In genomic region chr11:62771144-62772021, GRCh38 we compare ENCODE assay signal across 8 cellular contexts. TPM values are rescaled to one million over a fixed set of nuclear protein-coding genes. Genes with fewer than 3 reads are reported as not detected.
DNase-seq lines count a peak whose midpoint lies in the region; ATAC-seq and TF ChIP-seq lines count a peak whose summit lies in the region.

TAF6L (plus strand) TSS chr11:62771396; CDS start chr11:62775784, 4,388 bp downstream.

- 0 to 3% methylated on average over 29 to 52 of the region's 60 CpGs for WGBS in GM23248 (ENCODE audit: low coverage in 1 of 2, low lambda C conversion rate in 2 of 2, missing lambda C conversion rate in 2 of 2), 2 experiments

- peaks cover 13% of the 10 kb centered on the region for H3K4me1 Mint-ChIP-seq in activated T-helper 2 cell treated with anti-CD3 and anti-CD28 coated beads, Interferon-gamma antibody, Interleukin-2, Interleukin-4, amounts not matched to agents 10 μg/mL and 5 μg/mL and 100 μg/mL, durations not matched to agents 14 hours and 24 hours and 36 hours (ENCODE audit: low read depth)
- peaks cover 14 to 15% of the 10 kb centered on the region in 2 donors for H3K4me1 Mint-ChIP-seq in natural killer cell treated with Interleukin-12 subunit alpha and Interleukin-12 subunit beta and Interleukin-15 and Interleukin-18, amount 100 ng/mL, for 72 hours (ENCODE audit: low read depth in 2 of 2)

- H4K20me1 ChIP-seq in DOHH2 (ENCODE audit: control insufficient read depth, insufficient read depth, low read depth, low read length): no peaks in the 10 kb centered on the region
- H4K20me1 ChIP-seq in GM23248 (ENCODE audit: insufficient read depth): no peaks in the 10 kb centered on the region

- intact Hi-C loops in activated T-helper 2 cell treated with anti-CD3 and anti-CD28 coated beads, Interferon-gamma antibody, Interleukin-2, Interleukin-4, amounts not matched to agents 10 μg/mL and 5 μg/mL and 100 μg/mL, durations not matched to agents 14 hours and 24 hours and 36 hours (cut with micrococcal nuclease): loop anchor here (1.0 to 5.0 kb wide), 7 partner anchors 10 to 179 kb away; partner anchors contain the start of genes HNRNPUL2, POLR2G, TMEM179B and TUT1

- H3K9me3 Mint-ChIP-seq in activated T-helper 2 cell treated with anti-CD3 and anti-CD28 coated beads, Interferon-gamma antibody, Interleukin-2, Interleukin-4, amounts not matched to agents 10 μg/mL and 5 μg/mL and 100 μg/mL, durations not matched to agents 14 hours and 24 hours and 36 hours: no peaks in the 10 kb centered on the region
- H3K9me3 Mint-ChIP-seq in natural killer cell treated with Interleukin-12 subunit alpha and Interleukin-12 subunit beta and Interleukin-15 and Interleukin-18, amount 100 ng/mL, for 72 hours: no peaks in the 10 kb centered on the region

- H3K4me3 ChIP-seq in DOHH2 (ENCODE audit: low read length) (peak within 1 kb of the TSS; percentile 97), GM23248 (peak within 1 kb of the TSS; percentile 70)

- peak within 1 kb of the TSS; percentile 81 for H3K9ac ChIP-seq in GM23248

- H3K27me3 Mint-ChIP-seq in activated T-helper 2 cell treated with anti-CD3 and anti-CD28 coated beads, Interferon-gamma antibody, Interleukin-2, Interleukin-4, amounts not matched to agents 10 μg/mL and 5 μg/mL and 100 μg/mL, durations not matched to agents 14 hours and 24 hours and 36 hours (ENCODE audit: low read depth): no peaks in the 10 kb centered on the region
- no peaks in the 10 kb centered on the region for H3K27me3 Mint-ChIP-seq in natural killer cell treated with Interleukin-12 subunit alpha and Interleukin-12 subunit beta and Interleukin-15 and Interleukin-18, amount 100 ng/mL, for 72 hours

- H3K27ac ChIP-seq in DOHH2 (ENCODE audit: low read depth, low read length): peak within 1 kb of the TSS; percentile 74
- H3K27ac ChIP-seq in GM23248: peak within 1 kb of the TSS; percentile 82
- peak within 1 kb of the TSS; percentile 97 for H3K27ac ChIP-seq in RWPE1

- H3K27me3 ChIP-seq in DOHH2 (ENCODE audit: control insufficient read depth, low read length) (no peaks in the 10 kb centered on the region), GM23248 (replicated peaks; ENCODE audit: insufficient read depth) (no peaks in the 10 kb centered on the region)

- H3K4me2 ChIP-seq in DOHH2 (ENCODE audit: low read length) (peak within 1 kb of the TSS; percentile 96), GM23248 (ENCODE audit: unreplicated experiment) (peak within 1 kb of the TSS; percentile 79)

- H3K36me3 Mint-ChIP-seq in activated T-helper 2 cell treated with anti-CD3 and anti-CD28 coated beads, Interferon-gamma antibody, Interleukin-2, Interleukin-4, amounts not matched to agents 10 μg/mL and 5 μg/mL and 100 μg/mL, durations not matched to agents 14 hours and 24 hours and 36 hours (ENCODE audit: low read depth): peaks cover 30% of the 10 kb centered on the region
- no peaks in the 10 kb centered on the region for H3K36me3 Mint-ChIP-seq in natural killer cell treated with Interleukin-12 subunit alpha and Interleukin-12 subunit beta and Interleukin-15 and Interleukin-18, amount 100 ng/mL, for 72 hours

- H3F3A ChIP-seq in DOHH2 (ENCODE audit: control insufficient read depth, insufficient read depth) (peaks cover 16% of the 10 kb centered on the region), GM23248 (ENCODE audit: insufficient read depth) (peaks cover 20% of the 10 kb centered on the region)

- TF ChIP-seq CTCF in DOHH2 (IDR thresholded peaks at IDR 0.05; ENCODE audit: low read depth, low read length, poor library complexity, severe bottlenecking) (no peak), RWPE1 (conservative IDR thresholded peaks at IDR 0.05; ENCODE audit: low read depth) (no peak)

- H3K36me3 ChIP-seq in DOHH2 (ENCODE audit: control insufficient read depth, low read length) (peaks cover 28% of the 10 kb centered on the region), GM23248 (ENCODE audit: low read depth) (peaks cover 5% of the 10 kb centered on the region; the same call in 1 of the 2 replicates)

- ATAC-seq in natural killer cell treated with Interleukin-12 subunit alpha and Interleukin-12 subunit beta and Interleukin-15 and Interleukin-18, amount 100 ng/mL, for 72 hours: peak; percentile 94 to 96
- peak; percentile 93 for ATAC-seq in stimulated activated naive CD8-positive, alpha-beta T cell treated with anti-CD3 and anti-CD28 coated beads, Interleukin-15, Interleukin-2, amounts not matched to agents 100 U/mL and 50 U/mL, for 24 hours

- peak within 1 kb of the TSS; percentile 88 for H3K4me3 Mint-ChIP-seq in activated T-helper 2 cell treated with anti-CD3 and anti-CD28 coated beads, Interferon-gamma antibody, Interleukin-2, Interleukin-4, amounts not matched to agents 10 μg/mL and 5 μg/mL and 100 μg/mL, durations not matched to agents 14 hours and 24 hours and 36 hours (ENCODE audit: low read depth)
- peak within 1 kb of the TSS; percentile 86 for H3K4me3 Mint-ChIP-seq in natural killer cell treated with Interleukin-12 subunit alpha and Interleukin-12 subunit beta and Interleukin-15 and Interleukin-18, amount 100 ng/mL, for 72 hours

- POLR2A ChIA-PET in RWPE1 (lab: Yijun Ruan, JAX; ENCODE audit: low non-redundant PET): interaction anchor here (0.7 to 1.3 kb wide), 4 partner anchors 9 to 70 kb away, joined by 4 to 6 read pairs (median 5); partner anchors contain the start of genes POLR2G and ZBTB3

- peak within 1 kb of the TSS; percentile 90 for H2AFZ ChIP-seq in GM23248

- H3K27ac Mint-ChIP-seq in activated T-helper 2 cell treated with anti-CD3 and anti-CD28 coated beads, Interferon-gamma antibody, Interleukin-2, Interleukin-4, amounts not matched to agents 10 μg/mL and 5 μg/mL and 100 μg/mL, durations not matched to agents 14 hours and 24 hours and 36 hours: peak within 1 kb of the TSS; percentile 92
- H3K27ac Mint-ChIP-seq in natural killer cell treated with Interleukin-12 subunit alpha and Interleukin-12 subunit beta and Interleukin-15 and Interleukin-18, amount 100 ng/mL, for 72 hours: peak within 1 kb of the TSS; percentile 82 to 87

- H3K79me2 ChIP-seq in DOHH2 (ENCODE audit: control insufficient read depth, low read length) (peaks cover 37% of the 10 kb centered on the region), GM23248 (ENCODE audit: insufficient read depth) (peaks cover 23% of the 10 kb centered on the region)

- H3K9me3 ChIP-seq in DOHH2 (ENCODE audit: control insufficient read depth, insufficient read depth, low read length) (no peaks in the 10 kb centered on the region), GM23248 (ENCODE audit: low read depth) (no peaks in the 10 kb centered on the region)

- in situ Hi-C loops in GM23248 (cut with MboI): no loop called here

- H3K9me2 ChIP-seq in DOHH2 (replicated peaks; ENCODE audit: control insufficient read depth, low read length) (no peaks in the 10 kb centered on the region), GM23248 (ENCODE audit: insufficient read depth) (no peaks in the 10 kb centered on the region)

- DNase-seq in GM23248: peak; percentile 99
- DNase-seq in Kasumi-1 (lab: John Stamatoyannopoulos, UW): peak; percentile 94 to 97
- DNase-seq in RWPE1 (ENCODE audit: low spot score): peak; percentile 98
- peak; percentile 92 for DNase-seq in activated T-helper 2 cell treated with anti-CD3 and anti-CD28 coated beads, Interferon-gamma antibody, Interleukin-2, Interleukin-4, amounts not matched to agents 10 μg/mL and 5 μg/mL and 100 μg/mL, durations not matched to agents 14 hours and 24 hours and 36 hours (ENCODE audit: low spot score)
- DNase-seq in fibroblast of peridontal ligament (ENCODE audit: extremely low read depth): peak; percentile 96
- peak; percentile 96 for DNase-seq in natural killer cell treated with Interleukin-12 subunit alpha and Interleukin-12 subunit beta and Interleukin-15 and Interleukin-18, amount 100 ng/mL, for 72 hours (ENCODE audit: low spot score)
- DNase-seq in stimulated activated naive CD8-positive, alpha-beta T cell treated with anti-CD3 and anti-CD28 coated beads, Interleukin-15, Interleukin-2, amounts not matched to agents 100 U/mL and 50 U/mL, for 24 hours: peak; percentile 96

- peaks cover 31% of the 10 kb centered on the region for H3K4me1 ChIP-seq in DOHH2 (ENCODE audit: control insufficient read depth, low read length)
- H3K4me1 ChIP-seq in GM23248 (ENCODE audit: insufficient read depth): peaks cover 18% of the 10 kb centered on the region

- CTCF ChIA-PET in RWPE1 (lab: Yijun Ruan, JAX): interaction anchor here (0.6 to 2.4 kb wide), 5 partner anchors 10 to 932 kb away, joined by 3 to 13 read pairs (median 4); partner anchors contain the start of genes POLR2G and ZBTB3

RNA-seq across cellular contexts. Expression of gene TAF6L, which starts in this region (rescaled TPM):
- 11.6 and 22.5 TPM in 2 replicates for total RNA-seq in GM23248 (2014; rRNA removed; shearing (Covaris generic))
- 8.2 and 9.1 TPM in 2 replicates for polyA plus RNA-seq in GM23248 (2016; fragmentation: Nextera tagmentation; extraction: Ambion mirVana)
- total RNA-seq in activated T-helper 2 cell treated with anti-CD3 and anti-CD28 coated beads, Interferon-gamma antibody, Interleukin-2, Interleukin-4, amounts not matched to agents 10 μg/mL and 5 μg/mL and 100 μg/mL, durations not matched to agents 14 hours and 24 hours and 36 hours: 17.6 and 21.0 TPM in 2 replicates
- total RNA-seq in natural killer cell treated with Interleukin-12 subunit alpha and Interleukin-12 subunit beta and Interleukin-15 and Interleukin-18, amount 100 ng/mL, for 72 hours: 10 to 100 TPM; 13.9 to 34.1 TPM

Comparison
In these comparisons a context has a peak if more than half of its experiments do, and no peak if none do; other contexts are left out.
1. Peak in every context shown above with its lines: DNase-seq, ATAC-seq, H3K4me3 ChIP-seq and H3K27ac ChIP-seq.